Comparison of ENCODE assay signal across 13 cellular contexts in the genomic region with DNA sequence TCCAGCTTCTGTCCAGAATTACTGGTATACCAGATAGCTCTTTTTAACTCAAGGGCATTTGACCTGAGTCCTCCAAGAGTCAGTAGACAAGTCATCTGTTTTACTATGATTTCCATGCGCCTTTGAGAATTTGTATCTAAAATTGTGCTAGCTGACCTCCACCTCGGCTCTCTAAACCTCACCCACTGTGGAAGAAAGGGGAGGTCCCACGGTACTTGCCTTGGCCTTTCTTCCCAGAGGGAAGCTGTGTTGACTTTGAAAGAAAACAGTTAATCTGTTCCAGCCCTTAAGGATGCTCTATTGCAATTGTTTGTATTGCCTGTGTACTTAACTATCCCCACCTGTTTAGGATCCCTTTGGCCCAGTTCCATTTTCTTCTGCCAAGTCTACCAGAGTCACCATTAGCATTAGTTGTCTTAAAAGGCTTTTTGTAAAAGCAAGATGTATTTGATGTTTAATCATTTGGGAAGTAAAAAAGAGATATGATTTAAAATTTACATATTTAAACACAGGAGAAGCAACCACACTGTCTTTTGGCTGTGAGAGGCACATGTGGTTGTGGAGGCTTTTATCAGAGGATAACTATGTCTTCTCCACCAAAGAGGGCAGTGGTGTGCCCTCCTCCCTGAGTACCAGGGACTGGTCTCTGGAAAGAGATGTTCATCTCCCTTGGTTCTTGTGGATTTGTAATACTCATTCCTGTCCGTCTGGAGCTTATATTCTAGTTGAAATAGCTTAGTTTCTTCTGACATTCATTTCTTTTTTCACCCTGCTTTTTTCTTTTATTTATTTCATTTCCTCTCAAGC.
DNase-seq lines count a peak whose midpoint lies in the region; ATAC-seq and TF ChIP-seq lines count a peak whose summit lies in the region.
"Had no signal": no experiment of that assay in that cellular context is flagged by ENCODE, and none has a peak within 500 bp of the region (broad histone marks: within the 10 kb centered on the region; RNA-seq: fewer than 3 reads in every experiment).

No MANE protein-coding gene starts in this region.

- H3K36me3 ChIP-seq in endodermal cell (ENCODE audit: control insufficient read depth, insufficient read depth, low read length) (peaks cover 7% of the 10 kb centered on the region), tibial nerve (peaks cover 0 to 64% (median 0%) of the 10 kb centered on the region in 3 donors)

- peaks cover 11% of the 10 kb centered on the region for H3K36me3 Mint-ChIP-seq in activated naive CD4-positive, alpha-beta T cell treated with anti-CD3 and anti-CD28 coated beads, Interleukin-2, amount 50 U/mL, for 24 hours
- peaks cover 18% of the 10 kb centered on the region for H3K36me3 Mint-ChIP-seq in endodermal cell (ENCODE audit: low read depth)
- peaks cover 62% of the 10 kb centered on the region for H3K36me3 Mint-ChIP-seq in stimulated activated effector memory CD8-positive, alpha-beta T cell treated with anti-CD3 and anti-CD28 coated beads, Interleukin-12 subunit alpha, Interleukin-12 subunit beta, amount 100 ng/mL, for 72 hours

- no peak overlapping the region for H3K9ac ChIP-seq in endodermal cell (ENCODE audit: extremely low read depth, low read length, poor library complexity, severe bottlenecking)

- H3K27me3 Mint-ChIP-seq in activated naive CD4-positive, alpha-beta T cell treated with anti-CD3 and anti-CD28 coated beads, Interleukin-2, amount 50 U/mL, for 24 hours = no peaks in the 10 kb centered on the region
- no peaks in the 10 kb centered on the region for H3K27me3 Mint-ChIP-seq in endodermal cell (ENCODE audit: insufficient read depth)
- H3K27me3 Mint-ChIP-seq: central memory CD8-positive, alpha-beta T cell had no signal

- H3K9me3 ChIP-seq in endodermal cell (ENCODE audit: control insufficient read depth, low read length) (no peaks in the 10 kb centered on the region), tibial nerve (no peaks in the 10 kb centered on the region)
- H3K9me3 ChIP-seq: SJSA1 had no signal

- no peak overlapping the region for H3K27ac ChIP-seq in endodermal cell (ENCODE audit: low read depth, low read length)
- peak overlapping the region in 3 of 4 donors; percentile 10 to 20 (median 14) for H3K27ac ChIP-seq in tibial nerve
- H3K27ac ChIP-seq: SJSA1 had no signal

- TF ChIP-seq POLR2A in tibial nerve (IDR thresholded peaks at IDR 0.05) = no peak

- H3K4me3 Mint-ChIP-seq in activated naive CD4-positive, alpha-beta T cell treated with anti-CD3 and anti-CD28 coated beads, Interleukin-2, amount 50 U/mL, for 24 hours = no peak overlapping the region
- H3K4me3 Mint-ChIP-seq in endodermal cell = no peak overlapping the region
- H3K4me3 Mint-ChIP-seq in stimulated activated effector memory CD8-positive, alpha-beta T cell treated with anti-CD3 and anti-CD28 coated beads, Interleukin-12 subunit alpha, Interleukin-12 subunit beta, amount 100 ng/mL, for 72 hours = no peak overlapping the region
- H3K4me3 Mint-ChIP-seq: central memory CD8-positive, alpha-beta T cell had no signal

- no peak for DNase-seq in activated naive CD4-positive, alpha-beta T cell (lab: John Stamatoyannopoulos, UW)
- DNase-seq in NCI-H2196 treated with DMSO at 0.1 percent for 48 hours (lab: John Stamatoyannopoulos, UW; ENCODE audit: unreplicated experiment) (peak; percentile 12), endodermal cell (no peak), tibial nerve (ENCODE audit: low spot score in 2 of 2) (no peak), NCI-H1436 (lab: John Stamatoyannopoulos, UW) (no peak)
- no peak for DNase-seq in stimulated activated effector memory CD8-positive, alpha-beta T cell treated with anti-CD3 and anti-CD28 coated beads, Interleukin-12 subunit alpha, Interleukin-12 subunit beta, amount 100 ng/mL, for 72 hours (ENCODE audit: low spot score in 2 of 2)
- DNase-seq: activated CD8-positive, alpha-beta memory T cell treated with anti-CD3 and anti-CD28 coated beads, Interleukin-2, amount 50 U/mL, for 4 hours; Calu3; MV-4-11 had no signal

- H3K4me3 ChIP-seq in endodermal cell (ENCODE audit: low read length) = no peak overlapping the region
- H3K4me3 ChIP-seq in tibial nerve = no peak overlapping the region
- H3K4me3 ChIP-seq: SJSA1 had no signal

- no peaks in the 10 kb centered on the region for H3K9me3 Mint-ChIP-seq in activated naive CD4-positive, alpha-beta T cell treated with anti-CD3 and anti-CD28 coated beads, Interleukin-2, amount 50 U/mL, for 24 hours
- H3K9me3 Mint-ChIP-seq in endodermal cell = no peaks in the 10 kb centered on the region
- H3K9me3 Mint-ChIP-seq in stimulated activated effector memory CD8-positive, alpha-beta T cell treated with anti-CD3 and anti-CD28 coated beads, Interleukin-12 subunit alpha, Interleukin-12 subunit beta, amount 100 ng/mL, for 72 hours = no peaks in the 10 kb centered on the region
- H3K9me3 Mint-ChIP-seq: central memory CD8-positive, alpha-beta T cell had no signal

- no peak for TF ChIP-seq EP300 in tibial nerve (IDR thresholded peaks at IDR 0.05)

- TF ChIP-seq CTCF in endodermal cell (conservative IDR thresholded peaks at IDR 0.05) (peak; percentile 43), tibial nerve (IDR thresholded peaks at IDR 0.05) (no peak)

- H3K27me3 ChIP-seq in endodermal cell (ENCODE audit: control insufficient read depth, insufficient read depth, low read length, poor library complexity, severe bottlenecking) = no peaks in the 10 kb centered on the region
- no peaks in the 10 kb centered on the region for H3K27me3 ChIP-seq in tibial nerve
- H3K27me3 ChIP-seq: SJSA1 had no signal

- H3K4me1 ChIP-seq in endodermal cell (ENCODE audit: control insufficient read depth, insufficient read depth, low read length) (no peaks in the 10 kb centered on the region), tibial nerve (peaks cover 0 to 10% (median 0%) of the 10 kb centered on the region in 4 donors)
- H3K4me1 ChIP-seq: SJSA1 had no signal

- H3K4me1 Mint-ChIP-seq in activated naive CD4-positive, alpha-beta T cell treated with anti-CD3 and anti-CD28 coated beads, Interleukin-2, amount 50 U/mL, for 24 hours = peaks cover 54% of the 10 kb centered on the region
- H3K4me1 Mint-ChIP-seq in endodermal cell = peaks cover 7% of the 10 kb centered on the region
- H3K4me1 Mint-ChIP-seq in stimulated activated effector memory CD8-positive, alpha-beta T cell treated with anti-CD3 and anti-CD28 coated beads, Interleukin-12 subunit alpha, Interleukin-12 subunit beta, amount 100 ng/mL, for 72 hours = peaks cover 14% of the 10 kb centered on the region

- no peak for ATAC-seq in GM19455 (IDR thresholded peaks at IDR 0.05; ENCODE audit: unreplicated experiment)
- ATAC-seq in stimulated activated effector memory CD8-positive, alpha-beta T cell treated with anti-CD3 and anti-CD28 coated beads, Interleukin-12 subunit alpha, Interleukin-12 subunit beta, amount 100 ng/mL, for 72 hours = no peak

- H3K27ac Mint-ChIP-seq in activated naive CD4-positive, alpha-beta T cell treated with anti-CD3 and anti-CD28 coated beads, Interleukin-2, amount 50 U/mL, for 24 hours = peak overlapping the region; percentile 46
- no peak overlapping the region for H3K27ac Mint-ChIP-seq in endodermal cell
- H3K27ac Mint-ChIP-seq in stimulated activated effector memory CD8-positive, alpha-beta T cell treated with anti-CD3 and anti-CD28 coated beads, Interleukin-12 subunit alpha, Interleukin-12 subunit beta, amount 100 ng/mL, for 72 hours = no peak overlapping the region

- 83 to 97% methylated on average over 4 of the region's 4 CpGs for WGBS in endodermal cell (ENCODE audit: insufficient coverage in 1 of 2, insufficient read length in 1 of 2), 2 experiments
- WGBS in tibial nerve, 2 donors = 65 to 75% methylated on average over 4 of the region's 4 CpGs
